8 cellular contexts compared by ENCODE assay signal in the genomic region with DNA sequence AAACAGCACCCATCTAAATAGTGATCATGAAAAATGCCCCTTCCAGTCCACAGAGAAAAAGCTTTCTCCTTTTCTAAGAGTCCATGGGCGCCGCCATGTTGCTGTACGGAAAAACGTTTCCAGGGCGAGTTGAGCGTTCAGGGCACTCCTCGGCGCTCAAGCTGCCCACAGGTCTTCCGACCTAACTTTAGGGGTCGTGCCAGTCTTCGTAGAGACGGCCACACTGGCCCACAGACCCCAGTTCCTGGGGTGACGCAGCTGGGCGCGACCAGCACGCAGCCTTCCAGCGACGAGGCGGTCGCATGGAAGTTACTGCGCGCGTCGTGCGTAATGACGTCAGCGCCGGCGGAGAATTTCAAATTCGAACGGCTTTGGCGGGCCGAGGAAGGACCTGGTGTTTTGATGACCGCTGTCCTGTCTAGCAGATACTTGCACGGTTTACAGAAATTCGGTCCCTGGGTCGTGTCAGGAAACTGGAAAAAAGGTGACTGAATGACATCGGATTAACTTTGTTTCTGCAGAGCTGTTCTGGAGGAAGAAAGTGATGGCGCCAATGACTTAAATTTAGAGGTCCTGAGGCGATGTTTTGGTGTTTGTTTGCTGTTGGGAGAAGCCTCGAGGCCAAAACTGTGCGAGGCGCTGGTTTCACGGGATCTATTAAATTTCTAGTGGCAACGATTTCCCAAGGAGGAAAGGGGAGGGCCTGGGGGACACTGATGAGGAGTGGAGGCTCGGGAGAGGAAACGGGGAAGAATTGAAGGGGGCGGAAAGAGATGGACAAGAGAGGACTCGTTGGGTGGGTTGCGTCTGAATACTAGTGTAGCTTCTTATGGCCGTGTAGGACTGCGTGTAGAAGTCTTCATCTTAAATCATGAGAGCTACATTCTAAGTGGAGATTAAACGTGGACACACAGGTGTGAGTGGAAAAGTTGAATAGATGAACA. TPM values are rescaled to one million over a fixed set of nuclear protein-coding genes. Genes with fewer than 3 reads are reported as not detected.
DNase-seq lines count a peak whose midpoint lies in the region; ATAC-seq and TF ChIP-seq lines count a peak whose summit lies in the region.

A gene with protein sequence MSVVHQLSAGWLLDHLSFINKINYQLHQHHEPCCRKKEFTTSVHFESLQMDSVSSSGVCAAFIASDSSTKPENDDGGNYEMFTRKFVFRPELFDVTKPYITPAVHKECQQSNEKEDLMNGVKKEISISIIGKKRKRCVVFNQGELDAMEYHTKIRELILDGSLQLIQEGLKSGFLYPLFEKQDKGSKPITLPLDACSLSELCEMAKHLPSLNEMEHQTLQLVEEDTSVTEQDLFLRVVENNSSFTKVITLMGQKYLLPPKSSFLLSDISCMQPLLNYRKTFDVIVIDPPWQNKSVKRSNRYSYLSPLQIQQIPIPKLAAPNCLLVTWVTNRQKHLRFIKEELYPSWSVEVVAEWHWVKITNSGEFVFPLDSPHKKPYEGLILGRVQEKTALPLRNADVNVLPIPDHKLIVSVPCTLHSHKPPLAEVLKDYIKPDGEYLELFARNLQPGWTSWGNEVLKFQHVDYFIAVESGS (minus strand): TSS at position 306 of the 944 bp plus-strand sequence. CDS start 4,289 bp downstream, outside the sequence.
A gene (plus strand): TSS at position 358 of the 944 bp plus-strand sequence. CDS start 1,429 bp downstream, outside the sequence.

- 0 to 1% methylated on average over 53 of the region's 53 CpGs for WGBS in lower leg skin, 2 donors

- H3K36me3 Mint-ChIP-seq in CD14-positive monocyte: peaks cover 12 to 23% of the 10 kb centered on the region in 2 donors
- peaks cover 37% of the 10 kb centered on the region for H3K36me3 Mint-ChIP-seq in activated CD4-positive, alpha-beta memory T cell treated with anti-CD3 and anti-CD28 coated beads for 36 hours

- intact Hi-C loops in CD14-positive monocyte (cut with micrococcal nuclease) (loop anchor here (2.0 to 10.0 kb wide), 2 partner anchors 83 kb away; a partner anchor contains a TSS), dorsolateral prefrontal cortex (cut with DNase I) (loop anchor here (1.0 to 10.0 kb wide), 3 partner anchors 83 to 673 kb away; a partner anchor contains a TSS), lower leg skin (cut with DNase I; ENCODE audit: low total_unique reads) (no loop called here)
- intact Hi-C loops in activated CD4-positive, alpha-beta memory T cell treated with anti-CD3 and anti-CD28 coated beads for 36 hours (cut with micrococcal nuclease): loop anchor here (1.0 to 10.0 kb wide), 10 partner anchors 34 to 1759 kb away; a partner anchor contains a TSS

- CTCF ChIA-PET in activated CD4-positive, alpha-beta memory T cell treated with anti-CD3 and anti-CD28 coated beads for 36 hours (lab: Charles Lee): interaction anchor here (0.6 to 2.2 kb wide), 4 partner anchors 24 to 108 kb away, joined by 3 to 9 read pairs (median 4); no protein-coding TSS in a partner anchor

- no peaks in the 10 kb centered on the region for H3K27me3 Mint-ChIP-seq in CD14-positive monocyte (ENCODE audit: low read depth in 3 of 3)
- no peaks in the 10 kb centered on the region for H3K27me3 Mint-ChIP-seq in activated CD4-positive, alpha-beta memory T cell treated with anti-CD3 and anti-CD28 coated beads for 36 hours

- POLR2A ChIA-PET in activated CD4-positive, alpha-beta memory T cell treated with anti-CD3 and anti-CD28 coated beads for 36 hours (lab: Charles Lee): interaction anchor here (0.5 to 1.8 kb wide), 4 partner anchors 14 to 85 kb away, joined by 3 to 12 read pairs (median 3); no protein-coding TSS in a partner anchor

- peaks cover 35% of the 10 kb centered on the region for H3K4me1 Mint-ChIP-seq in CD14-positive monocyte
- peaks cover 51% of the 10 kb centered on the region for H3K4me1 Mint-ChIP-seq in activated CD4-positive, alpha-beta memory T cell treated with anti-CD3 and anti-CD28 coated beads for 36 hours (ENCODE audit: low read depth)

- TF ChIP-seq CTCF in CD14-positive monocyte (IDR thresholded peaks at IDR 0.05) (no peak), dorsolateral prefrontal cortex (IDR thresholded peaks at IDR 0.05 in 54 of 56, conservative IDR thresholded peaks at IDR 0.05 in 2 of 56; ENCODE audit: low read depth in 1 of 56, partially characterized antibody in 56 of 56) (peak in 19 of 56 donors; percentile 5 to 53 (median 25)), lower leg skin (IDR thresholded peaks at IDR 0.05) (no peak)

- H3K9me3 Mint-ChIP-seq in CD14-positive monocyte: no peaks in the 10 kb centered on the region
- no peaks in the 10 kb centered on the region for H3K9me3 Mint-ChIP-seq in activated CD4-positive, alpha-beta memory T cell treated with anti-CD3 and anti-CD28 coated beads for 36 hours

- DNase-seq in CD14-positive monocyte (ENCODE audit: low spot score) (peak; percentile 83), NCI-H774 (lab: John Stamatoyannopoulos, UW) (peak; percentile 87), dorsolateral prefrontal cortex (peak; percentile 74 to 90 (median 78)), lower leg skin (ENCODE audit: low spot score in 2 of 2) (peak; percentile 68 to 97)
- DNase-seq in activated CD4-positive, alpha-beta memory T cell treated with anti-CD3 and anti-CD28 coated beads for 36 hours: peak; percentile 90
- DNase-seq in stimulated activated CD4-positive, alpha-beta T cell treated with anti-CD3 and anti-CD28 coated beads, Interleukin-4, amount 100 ng/mL, for 4 hours: peak; percentile 76 to 77

- peak within 1 kb of the TSS; percentile 55 to 97 (median 81) for H3K4me3 ChIP-seq in dorsolateral prefrontal cortex
- peak within 1 kb of the TSS; percentile 68 for H3K4me3 ChIP-seq in lower leg skin (ENCODE audit: low read depth, poor library complexity, severe bottlenecking)

- peak within 1 kb of the TSS; percentile 84 to 100 (median 98) for H3K27ac ChIP-seq in dorsolateral prefrontal cortex

- peak; percentile 91 for ATAC-seq in GM19324 (IDR thresholded peaks at IDR 0.05; ENCODE audit: low FRiP score, unreplicated experiment)
- ATAC-seq in HG03460 (IDR thresholded peaks at IDR 0.05; ENCODE audit: unreplicated experiment): peak; percentile 72

- peak within 1 kb of the TSS; percentile 99 to 100 for H3K4me3 Mint-ChIP-seq in CD14-positive monocyte
- H3K4me3 Mint-ChIP-seq in activated CD4-positive, alpha-beta memory T cell treated with anti-CD3 and anti-CD28 coated beads for 36 hours: peak within 1 kb of the TSS; percentile 96

- TF ChIP-seq POLR2A in lower leg skin (IDR thresholded peaks at IDR 0.05): no peak

- peaks cover 0 to 9% (median 0%) of the 10 kb centered on the region in 45 donors for H3K27me3 ChIP-seq in dorsolateral prefrontal cortex

- H3K27ac Mint-ChIP-seq in CD14-positive monocyte: peak within 1 kb of the TSS; percentile 99 to 100 (median 99)
- H3K27ac Mint-ChIP-seq in activated CD4-positive, alpha-beta memory T cell treated with anti-CD3 and anti-CD28 coated beads for 36 hours: peak within 1 kb of the TSS; percentile 95

RNA-seq across cellular contexts. Expression of the first gene that starts in this region (rescaled TPM):
- polyA plus RNA-seq in CD14-positive monocyte: 1 to 10 TPM; 3.0 to 4.1 TPM
- total RNA-seq in activated CD4-positive, alpha-beta memory T cell treated with anti-CD3 and anti-CD28 coated beads for 36 hours: 10 to 100 TPM; 19.6 to 23.0 TPM
- total RNA-seq in dorsolateral prefrontal cortex: 10 to 100 TPM in 103 of 120 experiments, 1 to 10 TPM in 17; 6.5 to 24.8 (median 13.3) TPM
- total RNA-seq in lower leg skin: 1 to 10 TPM; 2.1 to 6.0 (median 4.0) TPM

RNA-seq across cellular contexts. Expression of the second gene that starts in this region (rescaled TPM):
- not detected for polyA plus RNA-seq in CD14-positive monocyte
- total RNA-seq in activated CD4-positive, alpha-beta memory T cell treated with anti-CD3 and anti-CD28 coated beads for 36 hours: 10 to 100 TPM; 79.3 to 83.1 TPM
- total RNA-seq in dorsolateral prefrontal cortex (1 to 10 TPM in 2 of 120 experiments, under 1 TPM in 10, not detected in 108; 0.20 to 1.1 (median 0.42) TPM), lower leg skin (1 to 10 TPM in 2 of 4 donors, under 1 TPM in 2; 0.29 to 2.4 (median 1.4) TPM)

Comparison
In these comparisons a context has a peak if more than half of its experiments do, and no peak if none do; other contexts are left out.
1. Peak in every context shown above with its lines: DNase-seq, ATAC-seq, H3K4me3 ChIP-seq and H3K27ac ChIP-seq.
2. RNA of the second gene that starts in this region (total RNA-seq): 79.3 to 83.1 TPM in activated CD4-positive, alpha-beta memory T cell treated with anti-CD3 and anti-CD28 coated beads for 36 hours; 0.29 to 2.4 TPM in lower leg skin and 0.20 to 1.1 TPM in dorsolateral prefrontal cortex; every median in the first group is over 10 times any median in the second.